14 cellular contexts compared by ENCODE assay signal in genomic region chr2:128786800-128787478, GRCh38.
A peak's percentile ranks its signal among the peaks of the same experiment; 100 is the strongest.
DNase-seq lines count a peak whose midpoint lies in the region; ATAC-seq and TF ChIP-seq lines count a peak whose summit lies in the region.
"Had no signal": no experiment of that assay in that cellular context is flagged by ENCODE, and none has a peak within 500 bp of the region (broad histone marks: within the 10 kb centered on the region; RNA-seq: fewer than 3 reads in every experiment).

No MANE protein-coding gene starts in this region.

- ATAC-seq in GM18517 (IDR thresholded peaks at IDR 0.05; ENCODE audit: unreplicated experiment) (no peak), GM19324 (IDR thresholded peaks at IDR 0.05; ENCODE audit: low FRiP score, unreplicated experiment) (no peak)
- ATAC-seq: SK-N-SH treated with all-trans-retinoic acid at 6 μM for 48 hours had no signal

- H3K9ac ChIP-seq in NT2/D1 (ENCODE audit: insufficient read length, low read depth) = peak overlapping the region; percentile 71

- TF ChIP-seq CTCF in fibroblast of mammary gland (conservative IDR thresholded peaks at IDR 0.05; ENCODE audit: control insufficient read depth, insufficient read depth, low read depth, low read length) = no peak

- H3K27me3 ChIP-seq in NT2/D1 (ENCODE audit: insufficient read depth, insufficient read length) = no peaks in the 10 kb centered on the region

- H3K9me3 ChIP-seq in NT2/D1 (ENCODE audit: insufficient read depth, low read length) = 0 out of 2 replicates have a peak, but pooled peaks cover 3% of the 10 kb centered on the region
- H3K9me3 ChIP-seq: tibial artery had no signal

- no peaks in the 10 kb centered on the region for H3K36me3 ChIP-seq in NT2/D1 (ENCODE audit: insufficient read depth, insufficient read length, low read length)
- H3K36me3 ChIP-seq: tibial artery had no signal

- H3K4me1 ChIP-seq in NT2/D1 (ENCODE audit: insufficient read depth, insufficient read length) = peaks cover 10% of the 10 kb centered on the region
- H3K4me1 ChIP-seq: tibial artery had no signal

- DNase-seq in NCI-H1092 treated with DMSO at 0.1 percent for 48 hours (lab: John Stamatoyannopoulos, UW) = peak; percentile 2
- no peak for DNase-seq in NCI-H1092 (lab: John Stamatoyannopoulos, UW)
- peak; percentile 76 for DNase-seq in NT2/D1 (ENCODE audit: low read depth, low spot score)
- DNase-seq in fibroblast of mammary gland (ENCODE audit: low read depth) = peak; percentile 8
- peak; percentile 7 for DNase-seq in mucosa of gallbladder (ENCODE audit: low spot score)
- no peak for DNase-seq in NCI-H774 (lab: John Stamatoyannopoulos, UW)
- DNase-seq: effector CD4-positive, alpha-beta T cell; HFFc6; NCI-H2081 treated with DMSO at 0.1 percent for 48 hours; stimulated activated CD4-positive, alpha-beta T cell treated with anti-CD3 and anti-CD28 coated beads, Interleukin-2, amount 100 ng/mL, for 24 hours had no signal

- H3K4me3 ChIP-seq in NT2/D1 (ENCODE audit: insufficient read length, low read depth) = no peak overlapping the region
- no peak overlapping the region for H3K4me3 ChIP-seq in fibroblast of mammary gland (ENCODE audit: control insufficient read depth, low read depth, low read length)
- H3K4me3 ChIP-seq: tibial artery had no signal

Comparison
In these comparisons a context has a peak if more than half of its experiments do, and no peak if none do; other contexts are left out.
1. DNase-seq: peak in NCI-H1092 treated with DMSO at 0.1 percent for 48 hours (single experiment), NT2/D1 (single experiment), fibroblast of mammary gland (single experiment) and mucosa of gallbladder (single experiment); none in NCI-H1092 (single experiment) and NCI-H774 (single experiment).